ENCODE assay signal across 21 cellular contexts in genomic region chr2:142189506-142189905, GRCh38. TPM values are rescaled to one million over a fixed set of nuclear protein-coding genes. Genes with fewer than 3 reads are reported as not detected.
"Had no signal": no experiment of that assay in that cellular context is flagged by ENCODE, and none has a peak within 500 bp of the region (broad histone marks: within the 10 kb centered on the region; RNA-seq: fewer than 3 reads in every experiment).

No MANE protein-coding gene starts in this region.

- H3K27me3 Mint-ChIP-seq: dendritic cell treated with granulocyte-macrophage colony-stimulating factor and Interleukin-4, amounts not matched to agents 40 ng/mL and 50 ng/mL, for 4 days; effector memory CD8-positive, alpha-beta T cell; naive B cell; progenitor cell of endocrine pancreas; type B pancreatic cell had no signal

- H3K27ac ChIP-seq: esophagus squamous epithelium, foreskin keratinocyte, pancreas, suprapubic skin, thyroid gland had no signal

- H3K4me1 ChIP-seq: esophagus squamous epithelium, suprapubic skin, thyroid gland had no signal

- H3K36me3 ChIP-seq: esophagus squamous epithelium, pancreas, suprapubic skin, thyroid gland had no signal

- DNase-seq: effector memory CD8-positive, alpha-beta T cell; esophagus squamous epithelium; foreskin keratinocyte; left colon; left ventricle myocardium superior; mesendoderm; naive B cell; occipital lobe; pancreas; right cardiac atrium; small intestine; stimulated activated CD4-positive, alpha-beta T cell treated with anti-CD3 and anti-CD28 coated beads, Interleukin-2, amount 100 ng/mL, for 48 hours; stimulated activated naive CD8-positive, alpha-beta T cell treated with anti-CD3 and anti-CD28 coated beads, Interleukin-15, Interleukin-2, amounts not matched to agents 100 U/mL and 50 U/mL, for 24 hours; thyroid gland had no signal

- H3K4me3 Mint-ChIP-seq: dendritic cell treated with granulocyte-macrophage colony-stimulating factor and Interleukin-4, amounts not matched to agents 40 ng/mL and 50 ng/mL, for 4 days; effector memory CD8-positive, alpha-beta T cell; naive B cell; nephron; type B pancreatic cell had no signal

- H3K27ac Mint-ChIP-seq: dendritic cell treated with granulocyte-macrophage colony-stimulating factor and Interleukin-4, amounts not matched to agents 40 ng/mL and 50 ng/mL, for 4 days; effector memory CD8-positive, alpha-beta T cell; naive B cell; nephron; progenitor cell of endocrine pancreas; type B pancreatic cell had no signal

- H3K9me3 Mint-ChIP-seq: dendritic cell treated with granulocyte-macrophage colony-stimulating factor and Interleukin-4, amounts not matched to agents 40 ng/mL and 50 ng/mL, for 4 days; naive B cell; nephron; type B pancreatic cell had no signal

- ATAC-seq: effector memory CD8-positive, alpha-beta T cell; foreskin keratinocyte; left colon; left ventricle myocardium superior; pancreas; right cardiac atrium; stimulated activated naive CD8-positive, alpha-beta T cell treated with anti-CD3 and anti-CD28 coated beads, Interleukin-15, Interleukin-2, amounts not matched to agents 100 U/mL and 50 U/mL, for 24 hours had no signal

- H3K4me3 ChIP-seq: esophagus squamous epithelium, lung, pancreas, suprapubic skin, thyroid gland had no signal

- H3K9me3 ChIP-seq: esophagus squamous epithelium, pancreas, suprapubic skin, thyroid gland had no signal

- H3K4me1 Mint-ChIP-seq: nephron had no signal

- H3K36me3 Mint-ChIP-seq: naive B cell, type B pancreatic cell had no signal

- H3K27me3 ChIP-seq: esophagus squamous epithelium, foreskin keratinocyte, pancreas, suprapubic skin, thyroid gland had no signal

- FAIRE-seq: pancreas, small intestine, urothelium cell line had no signal

RNA-seq across cellular contexts. Expression of gene LRP1B, which starts 58.7 kb away (rescaled TPM):
- total RNA-seq: foreskin keratinocyte had no signal
